ENCODE assay signal across 21 cellular contexts in the genomic region with DNA sequence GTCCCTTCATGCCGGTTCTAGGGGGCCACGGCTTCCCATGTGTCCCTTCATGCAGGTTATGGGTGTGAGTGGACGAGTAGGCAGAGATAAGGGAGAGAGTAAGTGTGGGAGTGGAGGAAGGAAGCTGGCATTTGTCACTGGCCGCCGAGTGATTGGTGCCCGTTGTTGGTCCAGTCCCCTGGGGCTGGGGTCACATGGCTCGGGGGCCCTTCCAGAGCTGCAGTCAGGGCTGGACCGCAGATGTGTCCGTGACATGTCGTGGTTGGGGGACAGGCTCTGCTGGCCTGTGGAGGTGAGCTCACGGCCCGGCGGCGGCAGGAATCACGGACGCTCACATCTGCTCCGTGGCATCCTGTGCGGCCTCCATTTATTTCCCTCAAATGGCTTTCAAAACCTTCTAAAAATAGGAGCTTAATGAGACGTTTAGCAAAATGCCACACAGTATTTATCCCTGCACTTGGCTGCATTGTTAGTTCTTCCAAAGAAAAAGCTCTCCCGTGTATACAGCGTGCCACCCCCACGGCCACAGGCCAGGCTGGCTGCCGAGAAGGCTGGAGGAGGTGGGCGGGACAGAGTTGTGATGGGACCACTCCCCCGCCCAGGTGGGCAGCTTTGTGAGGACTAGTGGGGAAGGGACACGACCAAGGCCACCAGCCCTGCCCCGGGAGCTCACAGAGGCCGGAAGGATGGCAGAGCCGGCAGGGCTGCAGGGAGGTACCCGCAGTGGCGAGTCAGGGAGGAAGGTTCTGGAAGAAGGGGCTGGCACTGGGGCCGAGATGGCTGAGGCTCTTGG.
"Had no signal": no experiment of that assay in that cellular context is flagged by ENCODE, and none has a peak within 500 bp of the region (broad histone marks: within the 10 kb centered on the region; RNA-seq: fewer than 3 reads in every experiment).

No MANE protein-coding gene starts in this region.

- H3K9me3 ChIP-seq: adrenal gland, gastroesophageal sphincter, ovary, psoas muscle, suprapubic skin, transverse colon, uterus had no signal

- H3K27ac ChIP-seq: adrenal gland, esophagus muscularis mucosa, gastroesophageal sphincter, heart left ventricle, left ventricle myocardium inferior, ovary, psoas muscle, skin epidermis, suprapubic skin, transverse colon, uterus had no signal

- H3K9me3 Mint-ChIP-seq: activated CD4-positive, alpha-beta T cell treated with anti-CD3 and anti-CD28 coated beads, Interleukin-2, amount 10 ng/mL, durations not matched to agents 24 days and 14 days; activated naive CD4-positive, alpha-beta T cell treated with anti-CD3 and anti-CD28 coated beads for 36 hours; activated T-cell treated with anti-CD3 and anti-CD28 coated beads, Interleukin-2, amount 50 U/mL, for 4 hours; dendritic cell treated with granulocyte-macrophage colony-stimulating factor and Interleukin-4, amounts not matched to agents 40 ng/mL and 50 ng/mL, for 4 days; stimulated activated naive CD8-positive, alpha-beta T cell treated with anti-CD3 and anti-CD28 coated beads, Interleukin-15, amount 100 ng/mL, for 72 hours had no signal

- ATAC-seq: activated T-cell treated with anti-CD3 and anti-CD28 coated beads, Interleukin-2, amount 50 U/mL, for 4 hours; gastroesophageal sphincter; psoas muscle; right cardiac atrium had no signal

- H3K4me3 ChIP-seq: adrenal gland, esophagus muscularis mucosa, gastroesophageal sphincter, heart left ventricle, left ventricle myocardium inferior, ovary, psoas muscle, skin epidermis, suprapubic skin, transverse colon, uterus had no signal

- DNase-seq: activated CD4-positive, alpha-beta T cell treated with anti-CD3 and anti-CD28 coated beads, Interleukin-2, amount 10 ng/mL, durations not matched to agents 24 days and 14 days; activated CD8-positive, alpha-beta memory T cell treated with anti-CD3 and anti-CD28 coated beads, Interleukin-2, amount 50 U/mL, for 4 hours; activated naive CD4-positive, alpha-beta T cell treated with anti-CD3 and anti-CD28 coated beads for 36 hours; activated T-cell treated with anti-CD3 and anti-CD28 coated beads, Interleukin-2, amount 50 U/mL, for 4 hours; adrenal gland; effector memory CD4-positive, alpha-beta T cell; heart left ventricle; kidney glomerular epithelial cell; left ventricle myocardium inferior; ovary; stimulated activated naive CD8-positive, alpha-beta T cell treated with anti-CD3 and anti-CD28 coated beads, Interleukin-15, amount 100 ng/mL, for 72 hours; T-helper 2 cell; transverse colon; uterus had no signal

- H3K36me3 ChIP-seq: adrenal gland, heart left ventricle, left ventricle myocardium inferior, ovary, suprapubic skin, transverse colon, uterus had no signal

- H3K4me1 ChIP-seq: psoas muscle, uterus had no signal

- H3K27ac Mint-ChIP-seq: activated CD4-positive, alpha-beta T cell treated with anti-CD3 and anti-CD28 coated beads, Interleukin-2, amount 10 ng/mL, durations not matched to agents 24 days and 14 days; activated naive CD4-positive, alpha-beta T cell treated with anti-CD3 and anti-CD28 coated beads for 36 hours; dendritic cell treated with granulocyte-macrophage colony-stimulating factor and Interleukin-4, amounts not matched to agents 40 ng/mL and 50 ng/mL, for 4 days had no signal

- H3K27me3 ChIP-seq: adrenal gland, esophagus muscularis mucosa, gastroesophageal sphincter, heart left ventricle, ovary, suprapubic skin, transverse colon, uterus had no signal
